ENCODE assay signal across 28 cellular contexts in the genomic region with DNA sequence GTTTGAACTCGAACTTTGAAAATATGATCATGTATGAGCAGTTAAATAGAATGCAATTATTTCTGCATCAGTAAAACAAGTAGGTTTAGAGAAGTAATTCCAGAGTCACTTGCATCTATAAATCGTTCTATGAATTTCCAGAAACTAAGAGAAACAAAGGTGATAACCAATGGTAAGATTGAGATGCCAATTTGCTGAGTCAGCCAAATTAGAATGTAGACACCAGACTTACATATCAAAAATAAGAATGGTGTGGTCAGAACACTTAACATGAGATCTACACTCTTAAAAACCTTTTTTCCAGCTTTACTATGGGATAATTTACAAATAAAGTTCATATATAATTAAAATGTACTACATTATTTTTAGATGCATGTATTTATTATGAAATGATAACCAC.
"Had no signal": no experiment of that assay in that cellular context is flagged by ENCODE, and none has a peak within 500 bp of the region (broad histone marks: within the 10 kb centered on the region; RNA-seq: fewer than 3 reads in every experiment).

No MANE protein-coding gene starts in this region.

- FAIRE-seq: endometrium, islet of Langerhans, keratinocyte had no signal

- H3K4me3 Mint-ChIP-seq: dendritic cell treated with granulocyte-macrophage colony-stimulating factor and Interleukin-4, amounts not matched to agents 40 ng/mL and 50 ng/mL, for 4 days; effector memory CD8-positive, alpha-beta T cell; endodermal cell; mesothelial cell of epicardium; naive B cell had no signal

- H3K36me3 Mint-ChIP-seq: mesothelial cell of epicardium, naive B cell had no signal

- H3K9me3 ChIP-seq: colonic mucosa, esophagus squamous epithelium, gastrocnemius medialis, lower lobe of right lung, mucosa of descending colon had no signal

- H3K36me3 ChIP-seq: colonic mucosa, esophagus squamous epithelium, gastrocnemius medialis, heart right ventricle, left lung, lower lobe of right lung had no signal

- H3K9me3 Mint-ChIP-seq: endodermal cell had no signal

- H3K27me3 Mint-ChIP-seq: dendritic cell treated with granulocyte-macrophage colony-stimulating factor and Interleukin-4, amounts not matched to agents 40 ng/mL and 50 ng/mL, for 4 days; effector memory CD8-positive, alpha-beta T cell; naive B cell had no signal

- H3K27me3 ChIP-seq: colonic mucosa, esophagus squamous epithelium, gastrocnemius medialis, heart right ventricle, left lung had no signal

- H3K4me1 ChIP-seq: colonic mucosa, esophagus squamous epithelium, gastrocnemius medialis, heart right ventricle, left lung, lower lobe of right lung had no signal

- DNase-seq: colonic mucosa; cortex of kidney; effector CD8-positive, alpha-beta T cell; effector memory CD8-positive, alpha-beta T cell; endodermal cell; erythroblast; esophagus squamous epithelium; foreskin fibroblast; foreskin melanocyte; gastrocnemius medialis; glutamatergic neuron; head of caudate nucleus; heart right ventricle; hippocampal formation; left cardiac atrium; left lung; left ventricle myocardium superior; lower lobe of right lung; mesenchymal stem cell; mucosa of descending colon; naive B cell had no signal

- H3K27ac Mint-ChIP-seq: dendritic cell treated with granulocyte-macrophage colony-stimulating factor and Interleukin-4, amounts not matched to agents 40 ng/mL and 50 ng/mL, for 4 days; effector memory CD8-positive, alpha-beta T cell; endodermal cell; naive B cell had no signal

- H3K4me3 ChIP-seq: colonic mucosa, esophagus squamous epithelium, gastrocnemius medialis, heart right ventricle, left lung, lower lobe of right lung, mucosa of descending colon had no signal

- ATAC-seq: effector memory CD8-positive, alpha-beta T cell; esophagus mucosa; gastrocnemius medialis; heart right ventricle; left cardiac atrium; left lung; left ventricle myocardium superior; lower lobe of right lung; mucosa of descending colon had no signal

- H3K27ac ChIP-seq: colonic mucosa, epithelial cell of prostate, esophagus squamous epithelium, gastrocnemius medialis, heart right ventricle, left lung, lower lobe of right lung had no signal

- H3K4me1 Mint-ChIP-seq: naive B cell had no signal
